In genomic region chr18:74624491-74624890, GRCh38 we compare ENCODE assay signal across 18 cellular contexts. TPM values are rescaled to one million over a fixed set of nuclear protein-coding genes. Genes with fewer than 3 reads are reported as not detected.
DNase-seq lines count a peak whose midpoint lies in the region; ATAC-seq, FAIRE-seq and TF ChIP-seq lines count a peak whose summit lies in the region.
"Had no signal": no experiment of that assay in that cellular context is flagged by ENCODE, and none has a peak within 500 bp of the region (broad histone marks: within the 10 kb centered on the region; RNA-seq: fewer than 3 reads in every experiment).

No MANE protein-coding gene starts in this region.

- peak overlapping the region; percentile 4; the same call in 1 of the 2 replicates for H3K27ac ChIP-seq in GM23338 (ENCODE audit: low read depth)
- H3K27ac ChIP-seq in H1 (ENCODE audit: low read depth, low read length) = no peak overlapping the region
- H3K27ac ChIP-seq in smooth muscle cell (ENCODE audit: low read depth) = no peak overlapping the region
- no peak overlapping the region for H3K27ac ChIP-seq in suprapubic skin
- H3K27ac ChIP-seq: BLaER1 had no signal

- no peak overlapping the region for H3K4ac ChIP-seq in H1 (replicated peaks; ENCODE audit: insufficient read length, low read depth, low read length)

- FAIRE-seq in D721Med (lab: Jason Lieb, UNC) (peak; percentile 100), H1 (lab: Jason Lieb, UNC) (no peak)
- FAIRE-seq: G401.6, GM12892 had no signal

- H3K18ac ChIP-seq in H1 (ENCODE audit: extremely low read depth, low read length) = no peak overlapping the region

- no peak overlapping the region for H3K56ac ChIP-seq in H1 (replicated peaks; ENCODE audit: insufficient read length, low read depth, low read length)

- peaks cover 10% of the 10 kb centered on the region; the same call in 1 of the 2 replicates for H3K79me2 ChIP-seq in GM23338 (replicated peaks; ENCODE audit: insufficient read depth)
- peaks cover 0 to 9% of the 10 kb centered on the region in 2 experiments; a peak in 1 of 4 replicates for H3K79me2 ChIP-seq in H1 (ENCODE audit: control insufficient read depth in 1 of 2, insufficient read depth in 2 of 2, low read length in 2 of 2)
- H3K79me2 ChIP-seq in smooth muscle cell (ENCODE audit: low read depth) = peaks cover 28% of the 10 kb centered on the region

- H2BK5ac ChIP-seq in H1 (ENCODE audit: low read depth, low read length) = no peak overlapping the region

- H3K9me3 ChIP-seq in H1 (ENCODE audit: insufficient read depth in 2 of 2, low read depth in 1 of 2, low read length in 1 of 2) = no peaks in the 10 kb centered on the region
- no peaks in the 10 kb centered on the region for H3K9me3 ChIP-seq in smooth muscle cell (replicated peaks; ENCODE audit: low read depth)
- H3K9me3 ChIP-seq in suprapubic skin = no peaks in the 10 kb centered on the region

- H3K79me1 ChIP-seq in H1 (ENCODE audit: low read depth, low read length) = peaks cover 5% of the 10 kb centered on the region; the same call in 1 of the 2 replicates

- TF ChIP-seq EP300 in H1 (IDR thresholded peaks at IDR 0.05; ENCODE audit: borderline replicate concordance in 1 of 2, low read depth in 2 of 2, low read length in 2 of 2) (no peak), suprapubic skin (IDR thresholded peaks at IDR 0.05) (no peak)

- TF ChIP-seq RAD21 in H1 (IDR thresholded peaks at IDR 0.05 in 1 of 2, conservative IDR thresholded peaks at IDR 0.05 in 1 of 2; ENCODE audit: low read depth in 2 of 2, low read length in 2 of 2) = no peak

- H3K9me2 ChIP-seq in GM23338 (ENCODE audit: insufficient read depth) = no peaks in the 10 kb centered on the region

- H3K4me2 ChIP-seq in GM23338 (no peak overlapping the region), H1 (ENCODE audit: insufficient read depth in 1 of 2, low read depth in 2 of 2, low read length in 2 of 2) (no peak overlapping the region; a peak in 1 of 4 replicates), smooth muscle cell (peak overlapping the region; percentile 0)
- H3K4me2 ChIP-seq: BLaER1 had no signal

- WGBS in H1 (ENCODE audit: extremely low coverage in 1 of 2, insufficient coverage in 1 of 2, insufficient read length in 1 of 2, insufficient replicate concordance in 2 of 2, low coverage in 1 of 2, low lambda C conversion rate in 2 of 2, missing lambda C conversion rate in 1 of 2), 2 experiments = 86% methylated on average over 8 of the region's 8 CpGs; no CpG with 5 or more reads in 1 of the 2 experiments
- 66% methylated on average over 8 of the region's 8 CpGs for WGBS in smooth muscle cell (ENCODE audit: low lambda C conversion rate)
- whole genome bisulfite sequencing in suprapubic skin = 81% methylated on average over 8 of the region's 8 CpGs

- no peaks in the 10 kb centered on the region for H3K27me3 Mint-ChIP-seq in GM23338 (ENCODE audit: insufficient read depth, low read depth, poor library complexity)
- no peaks in the 10 kb centered on the region for H3K27me3 Mint-ChIP-seq in activated CD8-positive, alpha-beta T cell treated with anti-CD3 and anti-CD28 coated beads for 36 hours
- H3K27me3 Mint-ChIP-seq: B cell; CD4-positive, alpha-beta T cell; CD8-positive, alpha-beta memory T cell had no signal

- peaks cover 7% of the 10 kb centered on the region; the same call in 2 of the 3 replicates for H3K4me1 Mint-ChIP-seq in GM23338
- peaks cover 2% of the 10 kb centered on the region for H3K4me1 Mint-ChIP-seq in activated CD8-positive, alpha-beta T cell treated with anti-CD3 and anti-CD28 coated beads for 36 hours (ENCODE audit: low read depth)

- no peak overlapping the region for H2BK15ac ChIP-seq in H1 (ENCODE audit: low read length)

- TF ChIP-seq CTCF in D721Med (IDR thresholded peaks at IDR 0.05; ENCODE audit: insufficient read depth, missing control alignments) = no peak
- TF ChIP-seq CTCF in GM23338 (conservative IDR thresholded peaks at IDR 0.05; ENCODE audit: low read depth in 2 of 2) = no peak
- no peak for TF ChIP-seq CTCF in H1 (IDR thresholded peaks at IDR 0.05; ENCODE audit: control extremely low read depth in 1 of 3, insufficient read depth in 1 of 3, low read depth in 1 of 3, low read length in 3 of 3)
- TF ChIP-seq CTCF in smooth muscle cell (IDR thresholded peaks at IDR 0.05; ENCODE audit: borderline replicate concordance, insufficient read depth, poor library complexity, severe bottlenecking) = no peak
- TF ChIP-seq CTCF in activated CD8-positive, alpha-beta T cell treated with anti-CD3 and anti-CD28 coated beads for 36 hours (IDR thresholded peaks at IDR 0.05) = no peak
- TF ChIP-seq CTCF in suprapubic skin (IDR thresholded peaks at IDR 0.05) = no peak

- CTCF ChIA-PET in H1 (lab: Charles Lee; ENCODE audit: partially characterized antibody) = interaction anchor here (0.8 to 2.2 kb wide), 5 partner anchors 10 to 195 kb away, joined by 3 to 11 read pairs (median 3); no protein-coding TSS in a partner anchor
- CTCF ChIA-PET in activated CD8-positive, alpha-beta T cell treated with anti-CD3 and anti-CD28 coated beads for 36 hours (lab: Charles Lee) = interaction anchor here (1.1 to 1.4 kb wide), 3 partner anchors 18 to 30 kb away, joined by 3 read pairs; no protein-coding TSS in a partner anchor

- H3K4me3 ChIP-seq in GM23338 = no peak overlapping the region
- no peak overlapping the region for H3K4me3 ChIP-seq in H1 (ENCODE audit: extremely low read depth in 1 of 4, insufficient read depth in 2 of 4, low read depth in 3 of 4, low read length in 4 of 4)
- no peak overlapping the region for H3K4me3 ChIP-seq in smooth muscle cell
- no peak overlapping the region for H3K4me3 ChIP-seq in suprapubic skin
- H3K4me3 ChIP-seq: BLaER1 had no signal

- no peak overlapping the region for H2AK5ac ChIP-seq in H1 (ENCODE audit: low read depth, low read length)

- H3K9me3 Mint-ChIP-seq in GM23338 = no peaks in the 10 kb centered on the region
- H3K9me3 Mint-ChIP-seq in activated CD8-positive, alpha-beta T cell treated with anti-CD3 and anti-CD28 coated beads for 36 hours = peaks cover 2% of the 10 kb centered on the region
- H3K9me3 Mint-ChIP-seq: CD14-positive monocyte; CD4-positive, alpha-beta T cell; CD8-positive, alpha-beta memory T cell; H9 had no signal

- H3K4me1 ChIP-seq in GM23338 (ENCODE audit: insufficient read depth) = peaks cover 16% of the 10 kb centered on the region
- H3K4me1 ChIP-seq in H1 (replicated peaks in 1 of 4; ENCODE audit: control insufficient read depth in 3 of 4, insufficient read depth in 4 of 4, low read length in 3 of 4) = peaks cover 4 to 13% (median 11%) of the 10 kb centered on the region in 4 experiments
- H3K4me1 ChIP-seq in smooth muscle cell (ENCODE audit: low read depth) = no peaks in the 10 kb centered on the region
- no peaks in the 10 kb centered on the region for H3K4me1 ChIP-seq in suprapubic skin

- H4K5ac ChIP-seq in H1 (ENCODE audit: insufficient read length, low read depth, low read length) = no peak overlapping the region

- H3K36me3 ChIP-seq in GM23338 (ENCODE audit: insufficient read depth) = no peaks in the 10 kb centered on the region
- H3K36me3 ChIP-seq in H1 (ENCODE audit: control insufficient read depth in 2 of 4, insufficient read depth in 4 of 4, low read length in 3 of 4) = no peaks in the 10 kb centered on the region; a peak in 1 of 8 replicates
- no peaks in the 10 kb centered on the region for H3K36me3 ChIP-seq in smooth muscle cell (ENCODE audit: low read depth)
- H3K36me3 ChIP-seq in suprapubic skin = no peaks in the 10 kb centered on the region

- H3K27me3 ChIP-seq in GM23338 (ENCODE audit: insufficient read depth) (no peaks in the 10 kb centered on the region), H1 (replicated peaks in 1 of 4; ENCODE audit: control insufficient read depth in 3 of 4, extremely low read depth in 1 of 4, insufficient read depth in 3 of 4, low read length in 3 of 4) (no peaks in the 10 kb centered on the region), smooth muscle cell (ENCODE audit: low read depth) (no peaks in the 10 kb centered on the region), suprapubic skin (no peaks in the 10 kb centered on the region)
- H3K27me3 ChIP-seq: BLaER1 had no signal

- H3F3A ChIP-seq in GM23338 (replicated peaks; ENCODE audit: low read depth) (no peaks in the 10 kb centered on the region), smooth muscle cell (ENCODE audit: low read depth) (no peaks in the 10 kb centered on the region)

- H2BK20ac ChIP-seq in H1 (ENCODE audit: low read length) = no peak overlapping the region

- no peak for ATAC-seq in GM23338
- ATAC-seq in activated CD8-positive, alpha-beta T cell treated with anti-CD3 and anti-CD28 coated beads for 36 hours = no peak
- ATAC-seq: HCT116 had no signal

- no peak overlapping the region for H4K8ac ChIP-seq in H1 (ENCODE audit: extremely low read depth, insufficient read depth, low read length)

- H3K27ac Mint-ChIP-seq in GM23338 = no peak overlapping the region
- H3K27ac Mint-ChIP-seq in activated CD8-positive, alpha-beta T cell treated with anti-CD3 and anti-CD28 coated beads for 36 hours = no peak overlapping the region
- H3K27ac Mint-ChIP-seq: B cell; CD14-positive monocyte; CD8-positive, alpha-beta memory T cell; H9 had no signal

- no peak overlapping the region for H3K4me3 Mint-ChIP-seq in GM23338
- H3K4me3 Mint-ChIP-seq in activated CD8-positive, alpha-beta T cell treated with anti-CD3 and anti-CD28 coated beads for 36 hours = no peak overlapping the region
- H3K4me3 Mint-ChIP-seq: B cell; CD14-positive monocyte; CD4-positive, alpha-beta T cell; CD8-positive, alpha-beta memory T cell; H9 had no signal

- no peaks in the 10 kb centered on the region for H3K36me3 Mint-ChIP-seq in GM23338 (ENCODE audit: low read depth)
- no peaks in the 10 kb centered on the region for H3K36me3 Mint-ChIP-seq in activated CD8-positive, alpha-beta T cell treated with anti-CD3 and anti-CD28 coated beads for 36 hours (ENCODE audit: low read depth)
- H3K36me3 Mint-ChIP-seq: CD14-positive monocyte had no signal

- H3K23me2 ChIP-seq in H1 (ENCODE audit: low read depth, low read length) = peaks cover 6% of the 10 kb centered on the region; the same call in 1 of the 2 replicates

- H2BK120ac ChIP-seq in H1 (replicated peaks; ENCODE audit: low read depth, low read length) = no peak overlapping the region

- H3K14ac ChIP-seq in H1 (ENCODE audit: insufficient read length) = no peak overlapping the region

- H2BK12ac ChIP-seq in H1 (ENCODE audit: low read depth, low read length) = no peak overlapping the region

- H2AFZ ChIP-seq in GM23338 (no peak overlapping the region), H1 (ENCODE audit: low read length) (0 out of 2 replicates have a peak overlapping the region, but pooled peaks have one; percentile 13), smooth muscle cell (ENCODE audit: low read depth) (no peak overlapping the region)

- no peak overlapping the region for H4K91ac ChIP-seq in H1 (replicated peaks; ENCODE audit: insufficient read length, low read length)

- intact Hi-C loops in activated CD8-positive, alpha-beta T cell treated with anti-CD3 and anti-CD28 coated beads for 36 hours (cut with micrococcal nuclease) = no loop called here

- H3K23ac ChIP-seq in H1 (ENCODE audit: insufficient read length) = no peak overlapping the region

- TF ChIP-seq POLR2A in H1 (IDR thresholded peaks at IDR 0.05; ENCODE audit: control extremely low read depth in 1 of 2, low read depth in 2 of 2, low read length in 2 of 2) (no peak), suprapubic skin (IDR thresholded peaks at IDR 0.05) (no peak)

- DNase-seq in D721Med (ENCODE audit: insufficient read length, low spot score) (no peak), GM23338 (ENCODE audit: low spot score) (no peak), H1 (ENCODE audit: low read depth in 1 of 2, low spot score in 2 of 2) (no peak), smooth muscle cell (lab: John Stamatoyannopoulos, UW; ENCODE audit: unreplicated experiment) (no peak), NCI-H2029 treated with DMSO at 0.1 percent for 48 hours (lab: John Stamatoyannopoulos, UW) (no peak), suprapubic skin (ENCODE audit: low spot score in 2 of 2) (no peak)
- no peak for DNase-seq in activated CD8-positive, alpha-beta T cell treated with anti-CD3 and anti-CD28 coated beads for 36 hours
- DNase-seq: CD4-positive, alpha-beta T cell; CD8-positive, alpha-beta memory T cell; DMS53; DMS79 treated with DMSO at 0.1 percent for 48 hours; H9 had no signal

- POLR2A ChIA-PET in H1 (lab: Charles Lee; ENCODE audit: partially characterized antibody) = no interaction called here
- POLR2A ChIA-PET in activated CD8-positive, alpha-beta T cell treated with anti-CD3 and anti-CD28 coated beads for 36 hours (lab: Charles Lee) = no interaction called here

- H4K20me1 ChIP-seq in GM23338 (replicated peaks; ENCODE audit: insufficient read depth) (no peaks in the 10 kb centered on the region), H1 (replicated peaks in 1 of 2; ENCODE audit: control insufficient read depth in 1 of 2, insufficient read depth in 2 of 2, low read length in 2 of 2) (peaks cover 0 to 6% of the 10 kb centered on the region in 2 experiments), smooth muscle cell (ENCODE audit: low read depth) (peaks cover 22% of the 10 kb centered on the region)

- H3K9ac ChIP-seq in H1 (replicated peaks in 1 of 4; ENCODE audit: extremely low read depth in 1 of 4, low read depth in 3 of 4, low read length in 3 of 4) (no peak overlapping the region), smooth muscle cell (ENCODE audit: low read depth) (no peak overlapping the region)
- H3K9ac ChIP-seq: BLaER1 had no signal

RNA-seq across cellular contexts. Expression of gene ZNF407, which starts 26.8 kb away (rescaled TPM):
- total RNA-seq in GM23338 (2014; rRNA removed; shearing (Covaris generic)) = 8.5 and 10.4 TPM in 2 replicates
- polyA plus RNA-seq in GM23338 (2016; fragmentation: Nextera tagmentation; extraction: Ambion mirVana) (2.1 and 2.6 TPM in 2 replicates), H1 (2011; rRNA removed) (1.5 TPM in 2 replicates), smooth muscle cell (4.1 and 4.5 TPM in 2 replicates)
- 6.2 and 6.8 TPM in 2 replicates for total RNA-seq in H1 (2021; fragmentation: NEBNext Ultra II Directional; extraction: Animal tissue kit (Norgen Biotek cat#: 25700))
- 1.9 TPM for polyA plus RNA-seq in H1 (2011; cell fraction: cytosol; rRNA removed)
- polyA plus RNA-seq in H1 (2011; cell fraction: nucleus; rRNA removed) = 3.7 TPM
- 2.1 to 3.5 TPM (median 2.8 TPM) in 4 replicates for polyA plus RNA-seq in H1 (2012, experiment 1 of 2)
- 0.20 TPM for polyA plus RNA-seq in H1 (2012, experiment 2 of 2)
- polyA plus RNA-seq in H1 (2013, experiment 1 of 2) = 1.6 TPM
- 1.7 TPM for polyA plus RNA-seq in H1 (2013, experiment 2 of 2)
- 10.8 and 16.1 TPM in 2 replicates for polyA minus RNA-seq in H1 (2011; rRNA and poly(A)+ RNA removed)
- polyA minus RNA-seq in H1 (2011; cell fraction: cytosol; rRNA and poly(A)+ RNA removed) = 6.7 TPM
- polyA minus RNA-seq in H1 (2011; cell fraction: nucleus; rRNA and poly(A)+ RNA removed) = 41.3 TPM
- total RNA-seq in smooth muscle cell (11.5 and 13.0 TPM in 2 replicates), suprapubic skin (10 to 100 TPM; 10.7 to 22.1 (median 13.8) TPM)
- 10 to 100 TPM in 1 of 2 experiments, 1 to 10 TPM in 1; 9.9 to 10.8 TPM for total RNA-seq in activated CD8-positive, alpha-beta T cell treated with anti-CD3 and anti-CD28 coated beads for 36 hours
